In genomic region chr7:51128545-51129466, GRCh38 we compare ENCODE assay signal across 21 cellular contexts.
"Had no signal": no experiment of that assay in that cellular context is flagged by ENCODE, and none has a peak within 500 bp of the region (broad histone marks: within the 10 kb centered on the region; RNA-seq: fewer than 3 reads in every experiment).

No MANE protein-coding gene starts in this region.

- H3K4me3 Mint-ChIP-seq: activated naive CD4-positive, alpha-beta T cell treated with anti-CD3 and anti-CD28 coated beads, Interleukin-2, amount 50 U/mL, for 24 hours; activated naive CD8-positive, alpha-beta T cell treated with anti-CD3 and anti-CD28 coated beads, Interleukin-2, amount 50 U/mL, for 24 hours; activated T-cell treated with anti-CD3 and anti-CD28 coated beads, Interleukin-2, amount 50 U/mL, for 4 hours; activated T-helper 17 cell treated with anti-CD3 and anti-CD28 coated beads, Interleukin-2, amount 50 U/mL, for 72 hours; central memory CD8-positive, alpha-beta T cell; natural killer cell treated with Interleukin-12 subunit alpha and Interleukin-12 subunit beta and Interleukin-15 and Interleukin-18, amount 100 ng/mL, for 72 hours; stimulated activated naive B cell treated with anti-CD40 and anti-IgM and Interleukin-4, amounts not matched to agents 10 μg/mL and 1 μg/mL and 100 μg/mL, for 72 hours had no signal

- H3K9me3 Mint-ChIP-seq: activated naive CD4-positive, alpha-beta T cell treated with anti-CD3 and anti-CD28 coated beads, Interleukin-2, amount 50 U/mL, for 24 hours; activated naive CD8-positive, alpha-beta T cell treated with anti-CD3 and anti-CD28 coated beads, Interleukin-2, amount 50 U/mL, for 24 hours; activated T-cell treated with anti-CD3 and anti-CD28 coated beads, Interleukin-2, amount 50 U/mL, for 4 hours; activated T-helper 17 cell treated with anti-CD3 and anti-CD28 coated beads, Interleukin-2, amount 50 U/mL, for 72 hours; central memory CD8-positive, alpha-beta T cell; natural killer cell treated with Interleukin-12 subunit alpha and Interleukin-12 subunit beta and Interleukin-15 and Interleukin-18, amount 100 ng/mL, for 72 hours had no signal

- ATAC-seq: activated naive CD8-positive, alpha-beta T cell treated with anti-CD3 and anti-CD28 coated beads, Interleukin-2, amount 50 U/mL, for 24 hours; activated T-cell treated with anti-CD3 and anti-CD28 coated beads, Interleukin-2, amount 50 U/mL, for 4 hours; activated T-helper 17 cell treated with anti-CD3 and anti-CD28 coated beads, Interleukin-2, amount 50 U/mL, for 72 hours; left lung; natural killer cell treated with Interleukin-12 subunit alpha and Interleukin-12 subunit beta and Interleukin-15 and Interleukin-18, amount 100 ng/mL, for 72 hours; psoas muscle; right cardiac atrium; SK-N-SH treated with all-trans-retinoic acid at 6 μM for 48 hours; stimulated activated naive B cell treated with anti-CD40 and anti-IgM and Interleukin-4, amounts not matched to agents 10 μg/mL and 1 μg/mL and 100 μg/mL, for 72 hours had no signal

- H3K27me3 Mint-ChIP-seq: activated naive CD4-positive, alpha-beta T cell treated with anti-CD3 and anti-CD28 coated beads, Interleukin-2, amount 50 U/mL, for 24 hours; activated naive CD8-positive, alpha-beta T cell treated with anti-CD3 and anti-CD28 coated beads, Interleukin-2, amount 50 U/mL, for 24 hours; central memory CD8-positive, alpha-beta T cell; stimulated activated naive B cell treated with anti-CD40 and anti-IgM and Interleukin-4, amounts not matched to agents 10 μg/mL and 1 μg/mL and 100 μg/mL, for 72 hours had no signal

- DNase-seq: activated CD4-positive, alpha-beta T cell treated with anti-CD3 and anti-CD28 coated beads for 4 hours; activated CD4-positive, alpha-beta T cell treated with anti-CD3 and anti-CD28 coated beads, Interleukin-2, amount 50 U/mL, for 4 hours; activated naive CD8-positive, alpha-beta T cell treated with anti-CD3 and anti-CD28 coated beads, Interleukin-2, amount 50 U/mL, for 24 hours; activated T-cell treated with anti-CD3 and anti-CD28 coated beads, Interleukin-2, amount 50 U/mL, for 4 hours; amygdala; dermis blood vessel endothelial cell; effector CD4-positive, alpha-beta T cell; left lung; mesendoderm; psoas muscle; stimulated activated CD4-positive, alpha-beta T cell treated with anti-CD3 and anti-CD28 coated beads, Interleukin-15, amount 100 ng/mL, for 24 hours; stimulated activated naive B cell treated with anti-CD40 and anti-IgM and Interleukin-4, amounts not matched to agents 10 μg/mL and 1 μg/mL and 100 μg/mL, for 72 hours; stomach; T-helper 2 cell; thyroid gland had no signal

- H3K4me1 Mint-ChIP-seq: activated naive CD4-positive, alpha-beta T cell treated with anti-CD3 and anti-CD28 coated beads, Interleukin-2, amount 50 U/mL, for 24 hours; activated T-helper 17 cell treated with anti-CD3 and anti-CD28 coated beads, Interleukin-2, amount 50 U/mL, for 72 hours; central memory CD8-positive, alpha-beta T cell; stimulated activated naive B cell treated with anti-CD40 and anti-IgM and Interleukin-4, amounts not matched to agents 10 μg/mL and 1 μg/mL and 100 μg/mL, for 72 hours had no signal

- H3K36me3 Mint-ChIP-seq: activated naive CD4-positive, alpha-beta T cell treated with anti-CD3 and anti-CD28 coated beads, Interleukin-2, amount 50 U/mL, for 24 hours; natural killer cell treated with Interleukin-12 subunit alpha and Interleukin-12 subunit beta and Interleukin-15 and Interleukin-18, amount 100 ng/mL, for 72 hours; stimulated activated naive B cell treated with anti-CD40 and anti-IgM and Interleukin-4, amounts not matched to agents 10 μg/mL and 1 μg/mL and 100 μg/mL, for 72 hours had no signal

- H3K27ac Mint-ChIP-seq: activated naive CD4-positive, alpha-beta T cell treated with anti-CD3 and anti-CD28 coated beads, Interleukin-2, amount 50 U/mL, for 24 hours; activated naive CD8-positive, alpha-beta T cell treated with anti-CD3 and anti-CD28 coated beads, Interleukin-2, amount 50 U/mL, for 24 hours; activated T-helper 17 cell treated with anti-CD3 and anti-CD28 coated beads, Interleukin-2, amount 50 U/mL, for 72 hours; natural killer cell treated with Interleukin-12 subunit alpha and Interleukin-12 subunit beta and Interleukin-15 and Interleukin-18, amount 100 ng/mL, for 72 hours; stimulated activated naive B cell treated with anti-CD40 and anti-IgM and Interleukin-4, amounts not matched to agents 10 μg/mL and 1 μg/mL and 100 μg/mL, for 72 hours had no signal
